ENCODE assay signal across 14 cellular contexts in genomic region chr1:24045766-24046165, GRCh38.
DNase-seq lines count a peak whose midpoint lies in the region; ATAC-seq and TF ChIP-seq lines count a peak whose summit lies in the region.
"Had no signal": no experiment of that assay in that cellular context is flagged by ENCODE, and none has a peak within 500 bp of the region (broad histone marks: within the 10 kb centered on the region; RNA-seq: fewer than 3 reads in every experiment).

No MANE protein-coding gene starts in this region.

- H3K9ac ChIP-seq in trophoblast cell (ENCODE audit: low read length): no peak overlapping the region

- no peak overlapping the region for H4K8ac ChIP-seq in trophoblast cell (ENCODE audit: low read depth, low read length)

- no peaks in the 10 kb centered on the region for H3K79me1 ChIP-seq in trophoblast cell (ENCODE audit: low read length)

- H3K9me3 ChIP-seq in psoas muscle (no peaks in the 10 kb centered on the region), trophoblast cell (ENCODE audit: insufficient read depth, low read depth, low read length) (no peaks in the 10 kb centered on the region)
- H3K9me3 ChIP-seq: BE2C, pancreas had no signal

- intact Hi-C loops in psoas muscle (cut with DNase I): no loop called here

- H3K36me3 ChIP-seq in psoas muscle (ENCODE audit: insufficient read depth in 1 of 2, low read depth in 1 of 2) (no peaks in the 10 kb centered on the region), trophoblast cell (ENCODE audit: control insufficient read depth in 1 of 2, insufficient read depth in 2 of 2, low read length in 2 of 2) (no peaks in the 10 kb centered on the region)
- H3K36me3 ChIP-seq: BE2C, pancreas had no signal

- H4K91ac ChIP-seq in trophoblast cell (ENCODE audit: low read depth, low read length): no peak overlapping the region

- no peak overlapping the region for H2BK12ac ChIP-seq in trophoblast cell (ENCODE audit: low read length)

- no peak overlapping the region for H3K4me2 ChIP-seq in trophoblast cell (ENCODE audit: low read length)

- H2AK5ac ChIP-seq in trophoblast cell (ENCODE audit: low read length): no peak overlapping the region

- H2BK5ac ChIP-seq in trophoblast cell (ENCODE audit: low read depth, low read length, poor library complexity): no peak overlapping the region

- no peaks in the 10 kb centered on the region for H3K79me2 ChIP-seq in trophoblast cell (ENCODE audit: control insufficient read depth, insufficient read depth, low read length, poor library complexity)

- TF ChIP-seq CTCF in AG09319 (IDR thresholded peaks at IDR 0.05; ENCODE audit: low read depth, low read length): no peak
- no peak for TF ChIP-seq CTCF in fibroblast of mammary gland (conservative IDR thresholded peaks at IDR 0.05; ENCODE audit: control insufficient read depth, insufficient read depth, low read depth, low read length)
- no peak for TF ChIP-seq CTCF in psoas muscle (IDR thresholded peaks at IDR 0.05)

- H3K27ac ChIP-seq in psoas muscle (peak overlapping the region; percentile 63), trophoblast cell (ENCODE audit: low read depth, low read length) (no peak overlapping the region)
- H3K27ac ChIP-seq: pancreas had no signal

- H2AFZ ChIP-seq in trophoblast cell (ENCODE audit: insufficient read depth, low read length, poor library complexity): no peak overlapping the region

- H4K12ac ChIP-seq in trophoblast cell (ENCODE audit: low read depth, low read length): no peak overlapping the region

- no peak overlapping the region for H2BK120ac ChIP-seq in trophoblast cell (ENCODE audit: insufficient read depth, low read length, poor library complexity)

- no peak overlapping the region for H3K14ac ChIP-seq in trophoblast cell (ENCODE audit: low read length)

- H3K27me3 ChIP-seq in psoas muscle (ENCODE audit: insufficient read depth in 3 of 3, low read length in 2 of 3): no peaks in the 10 kb centered on the region
- H3K27me3 ChIP-seq in trophoblast cell (ENCODE audit: insufficient read depth, low read length): no peaks in the 10 kb centered on the region
- H3K27me3 ChIP-seq: BE2C, pancreas had no signal

- H3K4ac ChIP-seq in trophoblast cell (ENCODE audit: low read depth, low read length): no peak overlapping the region

- H3K4me1 ChIP-seq in psoas muscle: peaks cover 14% of the 10 kb centered on the region
- H3K4me1 ChIP-seq in trophoblast cell (ENCODE audit: control insufficient read depth in 1 of 2, insufficient read depth in 2 of 2, low read length in 2 of 2): no peaks in the 10 kb centered on the region
- H3K4me1 ChIP-seq: BE2C, pancreas had no signal

- DNase-seq in AG09319 (ENCODE audit: extremely low read depth, low read depth): peak; percentile 30
- DNase-seq in RPMI7951 (ENCODE audit: low read depth): peak; percentile 28
- peak; percentile 58 for DNase-seq in fibroblast of mammary gland (ENCODE audit: low read depth)
- no peak for DNase-seq in psoas muscle
- DNase-seq in stimulated activated naive CD4-positive, alpha-beta T cell (lab: John Stamatoyannopoulos, UW): no peak
- no peak for DNase-seq in trophoblast cell
- DNase-seq: activated gamma-delta T cell treated with Interleukin-2 at 50 U/mL for 16 hours, BE2C, NCI-H1694, SIG-M5 had no signal

- H3K18ac ChIP-seq in trophoblast cell (ENCODE audit: low read length): no peak overlapping the region

- 30 to 47% (median 31%) methylated on average over 2 of the region's 2 CpGs for WGBS in psoas muscle, 3 donors
- no CpG with 5 or more reads among the region's 2 CpGs for WGBS in trophoblast cell (ENCODE audit: extremely low coverage, insufficient coverage, insufficient read length)

- H3K4me3 ChIP-seq in fibroblast of mammary gland (ENCODE audit: control insufficient read depth, low read depth, low read length) (no peak overlapping the region), psoas muscle (no peak overlapping the region), trophoblast cell (ENCODE audit: low read depth, low read length) (no peak overlapping the region)
- H3K4me3 ChIP-seq: lung, pancreas had no signal

- peak in 1 of 4 donors; percentile 20 for ATAC-seq in psoas muscle
- ATAC-seq in HG03196 (IDR thresholded peaks at IDR 0.05; ENCODE audit: unreplicated experiment): no peak
- ATAC-seq in HG03135 (IDR thresholded peaks at IDR 0.05; ENCODE audit: unreplicated experiment): no peak

- no peak overlapping the region for H3K23ac ChIP-seq in trophoblast cell (ENCODE audit: low read length)

Comparison
In these comparisons a context has a peak if more than half of its experiments do, and no peak if none do; other contexts are left out.
1. DNase-seq: peak in AG09319 (single experiment), RPMI7951 (single experiment) and fibroblast of mammary gland (single experiment); none in psoas muscle (0 of 2), stimulated activated naive CD4-positive, alpha-beta T cell (0 of 6) and trophoblast cell (0 of 2).